ENCODE assay signal across 19 cellular contexts in the genomic region with DNA sequence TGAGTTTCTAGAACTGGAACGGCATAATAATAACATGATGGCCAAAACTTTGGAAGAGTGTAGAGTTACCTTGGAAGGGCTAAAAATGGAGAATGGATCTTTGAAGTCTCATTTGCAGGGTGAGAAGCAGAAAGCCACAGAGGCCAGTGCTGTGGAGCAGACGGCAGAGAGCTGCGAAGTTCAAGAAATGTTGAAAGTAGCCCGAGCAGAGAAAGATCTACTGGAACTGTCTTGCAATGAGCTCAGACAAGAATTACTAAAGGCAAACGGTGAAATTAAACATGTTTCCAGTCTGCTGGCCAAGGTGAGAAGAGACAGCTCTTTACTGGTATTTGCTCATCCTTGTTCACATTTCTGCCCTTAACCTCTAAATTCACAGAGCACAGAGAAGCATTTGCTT.
DNase-seq lines count a peak whose midpoint lies in the region; ATAC-seq, FAIRE-seq and TF ChIP-seq lines count a peak whose summit lies in the region.
"Had no signal": no experiment of that assay in that cellular context is flagged by ENCODE, and none has a peak within 500 bp of the region (broad histone marks: within the 10 kb centered on the region; RNA-seq: fewer than 3 reads in every experiment).

No MANE protein-coding gene starts in this region.

- H3K27me3 ChIP-seq in CD4-positive, CD25-positive, alpha-beta regulatory T cell (ENCODE audit: control insufficient read depth, insufficient read depth, low read length): no peaks in the 10 kb centered on the region
- H3K27me3 ChIP-seq in SJCRH30: no peaks in the 10 kb centered on the region
- H3K27me3 ChIP-seq: MG63, sigmoid colon, suprapubic skin had no signal

- H3K4me1 Mint-ChIP-seq in CD4-positive, CD25-positive, alpha-beta regulatory T cell: peaks cover 0 to 10% (median 4%) of the 10 kb centered on the region in 4 donors
- H3K4me1 Mint-ChIP-seq in naive thymus-derived CD8-positive, alpha-beta T cell: peaks cover 13 to 32% (median 27%) of the 10 kb centered on the region in 4 donors
- H3K4me1 Mint-ChIP-seq: nephron had no signal

- no peak for DNase-seq in CD4-positive, CD25-positive, alpha-beta regulatory T cell
- DNase-seq in HTR-8/SVneo (ENCODE audit: insufficient read length, low spot score) (no peak), coronary artery (ENCODE audit: low spot score) (no peak), SJCRH30 (no peak)
- no peak for DNase-seq in naive thymus-derived CD8-positive, alpha-beta T cell
- DNase-seq: activated gamma-delta T cell; effector memory CD4-positive, alpha-beta T cell; NCI-H1436 treated with DMSO at 0.1 percent for 48 hours; NCI-H2171; NCI-H69; Right ventricle myocardium superior; sigmoid colon had no signal

- no peaks in the 10 kb centered on the region for H3K9me3 ChIP-seq in CD4-positive, CD25-positive, alpha-beta regulatory T cell (ENCODE audit: control insufficient read depth in 2 of 2, low read length in 2 of 2)
- H3K9me3 ChIP-seq in SJCRH30 (replicated peaks): 0 out of 2 replicates have a peak, but pooled peaks cover 3% of the 10 kb centered on the region
- H3K9me3 ChIP-seq: MG63, sigmoid colon, suprapubic skin had no signal

- H3K4me1 ChIP-seq in CD4-positive, CD25-positive, alpha-beta regulatory T cell (ENCODE audit: control insufficient read depth, insufficient read depth, low read length, poor library complexity, severe bottlenecking): peaks cover 3% of the 10 kb centered on the region
- no peaks in the 10 kb centered on the region; the same call in 1 of the 2 replicates for H3K4me1 ChIP-seq in SJCRH30

- TF ChIP-seq CTCF in coronary artery (IDR thresholded peaks at IDR 0.05): no peak

- H3K36me3 ChIP-seq in CD4-positive, CD25-positive, alpha-beta regulatory T cell (ENCODE audit: control insufficient read depth, insufficient read depth, low read length): no peaks in the 10 kb centered on the region
- H3K36me3 ChIP-seq in SJCRH30: peaks cover 3% of the 10 kb centered on the region; the same call in 1 of the 2 replicates
- H3K36me3 ChIP-seq: MG63, sigmoid colon, suprapubic skin had no signal

- no peak overlapping the region for H3K4me3 ChIP-seq in CD4-positive, CD25-positive, alpha-beta regulatory T cell (ENCODE audit: low read depth, low read length)
- H3K4me3 ChIP-seq in coronary artery (no peak overlapping the region), SJCRH30 (no peak overlapping the region)
- H3K4me3 ChIP-seq: MG63, sigmoid colon, suprapubic skin had no signal

- POLR2A ChIA-PET in naive thymus-derived CD8-positive, alpha-beta T cell (lab: Charles Lee): no interaction called here

- no peak for ATAC-seq in CD4-positive, CD25-positive, alpha-beta regulatory T cell (ENCODE audit: low read depth in 2 of 2)
- ATAC-seq in naive thymus-derived CD8-positive, alpha-beta T cell: peak in 1 of 2 donors; percentile 12
- no peak for ATAC-seq in GM21723 (IDR thresholded peaks at IDR 0.05; ENCODE audit: unreplicated experiment)
- ATAC-seq in HG02623 (IDR thresholded peaks at IDR 0.05; ENCODE audit: unreplicated experiment): no peak

- H3K27ac ChIP-seq in CD4-positive, CD25-positive, alpha-beta regulatory T cell (ENCODE audit: insufficient read depth, low read length, poor library complexity, severe bottlenecking): no peak overlapping the region
- peak overlapping the region; percentile 37 to 53 for H3K27ac ChIP-seq in coronary artery
- H3K27ac ChIP-seq in SJCRH30: no peak overlapping the region
- H3K27ac ChIP-seq: suprapubic skin had no signal

- H3K27ac Mint-ChIP-seq in CD4-positive, CD25-positive, alpha-beta regulatory T cell: peak overlapping the region in 2 of 3 donors; percentile 4 to 55
- H3K27ac Mint-ChIP-seq in naive thymus-derived CD8-positive, alpha-beta T cell: peak overlapping the region in 6 of 10 donors; percentile 7 to 67 (median 19)
- H3K27ac Mint-ChIP-seq: nephron had no signal

- H3K36me3 Mint-ChIP-seq in CD4-positive, CD25-positive, alpha-beta regulatory T cell: no peaks in the 10 kb centered on the region
- H3K36me3 Mint-ChIP-seq in naive thymus-derived CD8-positive, alpha-beta T cell: no peaks in the 10 kb centered on the region

- FAIRE-seq in HTR-8/SVneo (lab: Jason Lieb, UNC): peak; percentile 76

- peaks cover 0 to 1% (median 0%) of the 10 kb centered on the region in 7 donors for H3K9me3 Mint-ChIP-seq in CD4-positive, CD25-positive, alpha-beta regulatory T cell
- H3K9me3 Mint-ChIP-seq in naive thymus-derived CD8-positive, alpha-beta T cell: no peaks in the 10 kb centered on the region
- H3K9me3 Mint-ChIP-seq: central memory CD8-positive, alpha-beta T cell; memory B cell; nephron had no signal

- H3K27me3 Mint-ChIP-seq in CD4-positive, CD25-positive, alpha-beta regulatory T cell: peaks cover 4% of the 10 kb centered on the region
- H3K27me3 Mint-ChIP-seq in naive thymus-derived CD8-positive, alpha-beta T cell: no peaks in the 10 kb centered on the region
- H3K27me3 Mint-ChIP-seq: central memory CD8-positive, alpha-beta T cell; memory B cell had no signal

- no peak overlapping the region for H3K4me3 Mint-ChIP-seq in CD4-positive, CD25-positive, alpha-beta regulatory T cell
- H3K4me3 Mint-ChIP-seq in naive thymus-derived CD8-positive, alpha-beta T cell: no peak overlapping the region
- H3K4me3 Mint-ChIP-seq: central memory CD8-positive, alpha-beta T cell; memory B cell; nephron had no signal

Comparison
In these comparisons a context has a peak if more than half of its experiments do, and no peak if none do; other contexts are left out.
1. H3K27ac ChIP-seq: peak in coronary artery (2 of 2); none in CD4-positive, CD25-positive, alpha-beta regulatory T cell (single experiment) and SJCRH30 (single experiment).